In the genomic region with DNA sequence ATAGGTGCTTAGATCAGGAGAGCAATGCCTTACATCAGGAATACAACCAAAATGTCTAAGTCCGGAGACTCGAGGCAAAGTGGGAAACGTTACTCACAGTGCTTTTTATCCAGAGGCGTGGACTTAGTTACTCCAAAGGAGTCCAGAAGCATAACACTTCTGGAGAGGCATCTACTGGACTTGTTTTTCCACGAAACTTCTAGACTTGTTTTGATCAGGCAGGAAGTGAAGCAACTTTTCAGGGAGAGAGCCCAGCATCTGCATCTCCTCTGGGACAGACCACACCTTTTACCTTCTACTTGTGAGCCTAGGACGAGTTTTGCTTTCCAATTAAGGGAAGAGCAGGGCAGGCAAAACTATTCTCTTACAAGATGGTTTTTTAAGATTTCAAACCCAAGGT, we compare ENCODE assay signal across 12 cellular contexts. TPM values are rescaled to one million over a fixed set of nuclear protein-coding genes. Genes with fewer than 3 reads are reported as not detected.
A peak's percentile ranks its signal among the peaks of the same experiment; 100 is the strongest.
DNase-seq lines count a peak whose midpoint lies in the region; ATAC-seq and TF ChIP-seq lines count a peak whose summit lies in the region.
"Had no signal": no experiment of that assay in that cellular context is flagged by ENCODE, and none has a peak within 500 bp of the region (broad histone marks: within the 10 kb centered on the region; RNA-seq: fewer than 3 reads in every experiment).

No MANE protein-coding gene starts in this region.

- H3K9me3 ChIP-seq in iPS-18a (ENCODE audit: control insufficient read depth, low read depth, low read length) (no peaks in the 10 kb centered on the region), adrenal gland (replicated peaks in 1 of 3) (no peaks in the 10 kb centered on the region), prostate gland (no peaks in the 10 kb centered on the region)
- H3K9me3 ChIP-seq: sigmoid colon had no signal

- no peak for DNase-seq in activated T-cell treated with anti-CD3 and anti-CD28 coated beads, Interleukin-2, amount 50 U/mL, for 4 hours
- no peak for DNase-seq in activated T-cell treated with anti-CD3 and anti-CD28 coated beads, Interleukin-2, amount 50 U/mL, for 48 hours
- DNase-seq in activated T-helper 1 cell treated with anti-CD3 and anti-CD28 coated beads, Interleukin-12 subunit alpha, Interleukin-12 subunit beta, Interleukin-2, Interleukin-4 antibody, amounts not matched to agents 30 ng/mL and 10 ng/mL and 1 ng/mL, durations not matched to agents 14 hours and 24 hours and 36 hours (ENCODE audit: low spot score) = no peak
- DNase-seq in stimulated activated naive CD8-positive, alpha-beta T cell treated with anti-CD3 and anti-CD28 coated beads, Interleukin-15, amount 100 ng/mL, for 72 hours = no peak
- no peak for DNase-seq in adrenal gland
- no peak for DNase-seq in prostate gland (ENCODE audit: low spot score)
- DNase-seq: left ventricle myocardium superior; NK-92 treated with Interleukin-12 subunit alpha and Interleukin-12 subunit beta, amount 100 ng/mL, for 24 hours; sigmoid colon had no signal

- H3K36me3 ChIP-seq in iPS-18a (ENCODE audit: control insufficient read depth, low read depth, low read length) (no peaks in the 10 kb centered on the region), adrenal gland (replicated peaks in 1 of 2) (no peaks in the 10 kb centered on the region), prostate gland (no peaks in the 10 kb centered on the region)
- H3K36me3 ChIP-seq: sigmoid colon had no signal

- H3K27me3 ChIP-seq in iPS-18a (ENCODE audit: control insufficient read depth, insufficient read depth, low read length) (peaks cover 35% of the 10 kb centered on the region), adrenal gland (no peaks in the 10 kb centered on the region), prostate gland (replicated peaks; ENCODE audit: insufficient read depth) (no peaks in the 10 kb centered on the region)
- H3K27me3 ChIP-seq: sigmoid colon had no signal

- H3K9ac ChIP-seq in iPS-18a (ENCODE audit: low read length) = peak overlapping the region; percentile 44

- H3K36me3 Mint-ChIP-seq in activated T-cell treated with anti-CD3 and anti-CD28 coated beads, Interleukin-2, amount 50 U/mL, for 4 hours (ENCODE audit: insufficient read depth) = no peaks in the 10 kb centered on the region
- no peaks in the 10 kb centered on the region for H3K36me3 Mint-ChIP-seq in activated T-helper 1 cell treated with anti-CD3 and anti-CD28 coated beads, Interleukin-12 subunit alpha, Interleukin-12 subunit beta, Interleukin-2, Interleukin-4 antibody, amounts not matched to agents 30 ng/mL and 10 ng/mL and 1 ng/mL, durations not matched to agents 14 hours and 24 hours and 36 hours (ENCODE audit: low read depth)

- H3K27me3 Mint-ChIP-seq in activated T-cell treated with anti-CD3 and anti-CD28 coated beads, Interleukin-2, amount 50 U/mL, for 4 hours (ENCODE audit: low read depth) = peaks cover 37% of the 10 kb centered on the region
- peaks cover 18% of the 10 kb centered on the region for H3K27me3 Mint-ChIP-seq in activated T-helper 1 cell treated with anti-CD3 and anti-CD28 coated beads, Interleukin-12 subunit alpha, Interleukin-12 subunit beta, Interleukin-2, Interleukin-4 antibody, amounts not matched to agents 30 ng/mL and 10 ng/mL and 1 ng/mL, durations not matched to agents 14 hours and 24 hours and 36 hours (ENCODE audit: insufficient read depth)
- H3K27me3 Mint-ChIP-seq in stimulated activated naive CD8-positive, alpha-beta T cell treated with anti-CD3 and anti-CD28 coated beads, Interleukin-15, amount 100 ng/mL, for 72 hours = peaks cover 56% of the 10 kb centered on the region

- peaks cover 45% of the 10 kb centered on the region for H3K4me1 Mint-ChIP-seq in activated T-cell treated with anti-CD3 and anti-CD28 coated beads, Interleukin-2, amount 50 U/mL, for 4 hours (ENCODE audit: low read depth)
- peaks cover 71% of the 10 kb centered on the region for H3K4me1 Mint-ChIP-seq in activated T-helper 1 cell treated with anti-CD3 and anti-CD28 coated beads, Interleukin-12 subunit alpha, Interleukin-12 subunit beta, Interleukin-2, Interleukin-4 antibody, amounts not matched to agents 30 ng/mL and 10 ng/mL and 1 ng/mL, durations not matched to agents 14 hours and 24 hours and 36 hours (ENCODE audit: low read depth)
- H3K4me1 Mint-ChIP-seq in stimulated activated naive CD8-positive, alpha-beta T cell treated with anti-CD3 and anti-CD28 coated beads, Interleukin-15, amount 100 ng/mL, for 72 hours = peaks cover 49% of the 10 kb centered on the region

- H3K27ac Mint-ChIP-seq in activated T-helper 1 cell treated with anti-CD3 and anti-CD28 coated beads, Interleukin-12 subunit alpha, Interleukin-12 subunit beta, Interleukin-2, Interleukin-4 antibody, amounts not matched to agents 30 ng/mL and 10 ng/mL and 1 ng/mL, durations not matched to agents 14 hours and 24 hours and 36 hours = no peak overlapping the region
- no peak overlapping the region for H3K27ac Mint-ChIP-seq in stimulated activated naive CD8-positive, alpha-beta T cell treated with anti-CD3 and anti-CD28 coated beads, Interleukin-15, amount 100 ng/mL, for 72 hours

- peak overlapping the region; percentile 75 for H3K4me3 Mint-ChIP-seq in activated T-cell treated with anti-CD3 and anti-CD28 coated beads, Interleukin-2, amount 50 U/mL, for 4 hours
- H3K4me3 Mint-ChIP-seq in activated T-helper 1 cell treated with anti-CD3 and anti-CD28 coated beads, Interleukin-12 subunit alpha, Interleukin-12 subunit beta, Interleukin-2, Interleukin-4 antibody, amounts not matched to agents 30 ng/mL and 10 ng/mL and 1 ng/mL, durations not matched to agents 14 hours and 24 hours and 36 hours = peak overlapping the region; percentile 78
- H3K4me3 Mint-ChIP-seq in stimulated activated naive CD8-positive, alpha-beta T cell treated with anti-CD3 and anti-CD28 coated beads, Interleukin-15, amount 100 ng/mL, for 72 hours = peak overlapping the region; percentile 6 to 70

- WGBS in adrenal gland, 4 donors = 75 to 90% (median 84%) methylated on average over 6 of the region's 6 CpGs
- 79% methylated on average over 6 of the region's 6 CpGs for WGBS in prostate gland

- TF ChIP-seq CTCF in adrenal gland (IDR thresholded peaks at IDR 0.05) (no peak), prostate gland (IDR thresholded peaks at IDR 0.05) (no peak)

- H3K4me1 ChIP-seq in iPS-18a (ENCODE audit: control insufficient read depth, low read depth, low read length) (peaks cover 23% of the 10 kb centered on the region), adrenal gland (replicated peaks in 1 of 2) (peaks cover 6 to 22% of the 10 kb centered on the region in 2 donors), prostate gland (replicated peaks) (no peaks in the 10 kb centered on the region)

- H3K4me3 ChIP-seq in iPS-18a (ENCODE audit: low read length) (peak overlapping the region; percentile 77), adrenal gland (no peak overlapping the region), prostate gland (no peak overlapping the region)

- intact Hi-C loops in activated T-helper 1 cell treated with anti-CD3 and anti-CD28 coated beads, Interleukin-12 subunit alpha, Interleukin-12 subunit beta, Interleukin-2, Interleukin-4 antibody, amounts not matched to agents 30 ng/mL and 10 ng/mL and 1 ng/mL, durations not matched to agents 14 hours and 24 hours and 36 hours (cut with micrococcal nuclease) = loop anchor here (5.0 kb wide), 2 partner anchors 51 to 136 kb away; a partner anchor contains a TSS
- intact Hi-C loops in adrenal gland (cut with DNase I) = no loop called here
- intact Hi-C loops in prostate gland (cut with DNase I) = no loop called here

- no peaks in the 10 kb centered on the region for H3K9me3 Mint-ChIP-seq in activated T-cell treated with anti-CD3 and anti-CD28 coated beads, Interleukin-2, amount 50 U/mL, for 4 hours
- no peaks in the 10 kb centered on the region for H3K9me3 Mint-ChIP-seq in activated T-helper 1 cell treated with anti-CD3 and anti-CD28 coated beads, Interleukin-12 subunit alpha, Interleukin-12 subunit beta, Interleukin-2, Interleukin-4 antibody, amounts not matched to agents 30 ng/mL and 10 ng/mL and 1 ng/mL, durations not matched to agents 14 hours and 24 hours and 36 hours
- no peaks in the 10 kb centered on the region for H3K9me3 Mint-ChIP-seq in stimulated activated naive CD8-positive, alpha-beta T cell treated with anti-CD3 and anti-CD28 coated beads, Interleukin-15, amount 100 ng/mL, for 72 hours

- H3K27ac ChIP-seq in iPS-18a (ENCODE audit: low read length) = no peak overlapping the region
- H3K27ac ChIP-seq in adrenal gland = no peak overlapping the region
- no peak overlapping the region for H3K27ac ChIP-seq in prostate gland

- TF ChIP-seq POLR2A in adrenal gland (IDR thresholded peaks at IDR 0.05) (no peak), prostate gland (IDR thresholded peaks at IDR 0.05) (no peak)

- ATAC-seq in activated T-cell treated with anti-CD3 and anti-CD28 coated beads, Interleukin-2, amount 50 U/mL, for 4 hours = no peak
- ATAC-seq in stimulated activated naive CD8-positive, alpha-beta T cell treated with anti-CD3 and anti-CD28 coated beads, Interleukin-15, amount 100 ng/mL, for 72 hours = no peak
- no peak for ATAC-seq in HG03521 (IDR thresholded peaks at IDR 0.05; ENCODE audit: unreplicated experiment)
- ATAC-seq: HCT116 had no signal

RNA-seq across cellular contexts. Expression of a gene that starts 1.2 kb away (rescaled TPM):
- 1 to 10 TPM; 3.1 to 5.8 (median 4.1) TPM for total RNA-seq in activated T-cell treated with anti-CD3 and anti-CD28 coated beads, Interleukin-2, amount 50 U/mL, for 4 hours
- total RNA-seq in activated T-helper 1 cell treated with anti-CD3 and anti-CD28 coated beads, Interleukin-12 subunit alpha, Interleukin-12 subunit beta, Interleukin-2, Interleukin-4 antibody, amounts not matched to agents 30 ng/mL and 10 ng/mL and 1 ng/mL, durations not matched to agents 14 hours and 24 hours and 36 hours = 19.3 and 20.7 TPM in 2 replicates
- total RNA-seq in adrenal gland (100 to 1,000 TPM in 1 of 8 donors, 10 to 100 TPM in 7; 16.8 to 108 (median 48.5) TPM), prostate gland (100 to 1,000 TPM; 117 to 166 TPM)
- polyA plus RNA-seq in adrenal gland = 10 to 100 TPM; 22.1 to 26.4 (median 23.2) TPM
